Comparison of ENCODE assay signal across 21 cellular contexts in the genomic region with DNA sequence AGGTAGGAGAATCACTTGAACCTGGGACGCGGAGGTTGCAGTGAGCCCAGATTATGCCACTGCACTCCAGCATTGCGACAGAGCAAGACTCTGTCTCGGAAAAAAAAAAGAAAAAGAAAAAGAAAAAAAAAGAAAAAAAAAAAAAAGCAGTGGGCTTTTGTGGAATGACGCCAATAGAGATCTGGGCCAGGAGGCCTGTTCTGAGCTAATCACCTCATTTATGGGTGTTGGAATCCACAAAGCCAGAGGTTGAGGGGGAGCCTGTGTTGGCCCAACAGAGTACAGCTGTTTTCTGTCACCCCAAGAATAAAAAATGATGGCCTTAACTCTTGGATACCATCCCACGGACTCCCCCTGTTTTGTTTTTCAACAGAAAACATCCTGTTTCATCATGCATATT. TPM values are rescaled to one million over a fixed set of nuclear protein-coding genes. Genes with fewer than 3 reads are reported as not detected.
A peak's percentile ranks its signal among the peaks of the same experiment; 100 is the strongest.
DNase-seq lines count a peak whose midpoint lies in the region; ATAC-seq and TF ChIP-seq lines count a peak whose summit lies in the region.
"Had no signal": no experiment of that assay in that cellular context is flagged by ENCODE, and none has a peak within 500 bp of the region (broad histone marks: within the 10 kb centered on the region; RNA-seq: fewer than 3 reads in every experiment).

No MANE protein-coding gene starts in this region.

- H3K27ac ChIP-seq in right cardiac atrium (ENCODE audit: low read length) = no peak overlapping the region
- H3K27ac ChIP-seq: A549, BLaER1, tibial artery had no signal

- no peaks in the 10 kb centered on the region for H3K9me3 Mint-ChIP-seq in CD14-positive monocyte
- H3K9me3 Mint-ChIP-seq in effector memory CD8-positive, alpha-beta T cell = no peaks in the 10 kb centered on the region
- H3K9me3 Mint-ChIP-seq in activated CD8-positive, alpha-beta T cell treated with anti-CD3 and anti-CD28 coated beads for 36 hours = no peaks in the 10 kb centered on the region

- WGBS in right cardiac atrium = 53% methylated on average over 6 of the region's 6 CpGs

- CTCF ChIA-PET in activated CD8-positive, alpha-beta T cell treated with anti-CD3 and anti-CD28 coated beads for 36 hours (lab: Charles Lee) = interaction anchor here (0.9 to 1.4 kb wide), 2 partner anchors 78 to 79 kb away, joined by 3 read pairs; no protein-coding TSS in a partner anchor

- POLR2A ChIA-PET in activated CD8-positive, alpha-beta T cell treated with anti-CD3 and anti-CD28 coated beads for 36 hours (lab: Charles Lee) = interaction anchor here (0.6 to 0.8 kb wide), 2 partner anchors 21 to 45 kb away, joined by 3 to 5 read pairs; no protein-coding TSS in a partner anchor

- peak overlapping the region in 4 of 7 donors; percentile 30 to 74 (median 50) for H3K27ac Mint-ChIP-seq in CD14-positive monocyte
- H3K27ac Mint-ChIP-seq in effector memory CD8-positive, alpha-beta T cell = peak overlapping the region; percentile 63 to 78
- no peak overlapping the region for H3K27ac Mint-ChIP-seq in activated CD8-positive, alpha-beta T cell treated with anti-CD3 and anti-CD28 coated beads for 36 hours
- H3K27ac Mint-ChIP-seq: stimulated activated naive B cell treated with anti-CD40 and anti-IgM and Interleukin-4, amounts not matched to agents 10 μg/mL and 1 μg/mL and 100 μg/mL, for 72 hours had no signal

- DNase-seq in CD14-positive monocyte (ENCODE audit: low spot score) (no peak), right cardiac atrium (peak in 2 of 3 donors; percentile 58 to 61), sciatic nerve (ENCODE audit: low spot score) (no peak), DMS 273 (lab: John Stamatoyannopoulos, UW; ENCODE audit: unreplicated experiment) (no peak)
- DNase-seq in effector memory CD8-positive, alpha-beta T cell = no peak
- no peak for DNase-seq in activated CD8-positive, alpha-beta T cell treated with anti-CD3 and anti-CD28 coated beads for 36 hours
- DNase-seq: activated CD4-positive, alpha-beta T cell treated with anti-CD3 and anti-CD28 coated beads for 36 hours; activated CD8-positive, alpha-beta memory T cell treated with anti-CD3 and anti-CD28 coated beads, Interleukin-2, amount 50 U/mL, for 48 hours; amniotic stem cell; cerebellar nuclear complex; effector CD4-positive, alpha-beta T cell; KG1; NCI-H2029 treated with DMSO at 0.1 percent for 48 hours; NCI-H510A treated with DMSO at 0.1 percent for 48 hours; stimulated activated CD4-positive, alpha-beta T cell treated with anti-CD3 and anti-CD28 coated beads, Interleukin-15, amount 100 ng/mL, for 24 hours; stimulated activated naive B cell treated with anti-CD40 and anti-IgM and Interleukin-4, amounts not matched to agents 10 μg/mL and 1 μg/mL and 100 μg/mL, for 72 hours; tibial artery had no signal

- peaks cover 11% of the 10 kb centered on the region for H3K4me1 ChIP-seq in right cardiac atrium (ENCODE audit: control insufficient read depth, insufficient read depth, low read length)
- H3K4me1 ChIP-seq: A549, BLaER1 had no signal

- H3K36me3 Mint-ChIP-seq in CD14-positive monocyte = peaks cover 20 to 31% of the 10 kb centered on the region in 2 donors
- peaks cover 13% of the 10 kb centered on the region for H3K36me3 Mint-ChIP-seq in effector memory CD8-positive, alpha-beta T cell (ENCODE audit: insufficient read depth)
- H3K36me3 Mint-ChIP-seq in activated CD8-positive, alpha-beta T cell treated with anti-CD3 and anti-CD28 coated beads for 36 hours (ENCODE audit: low read depth) = peaks cover 14% of the 10 kb centered on the region

- H3K27me3 Mint-ChIP-seq in CD14-positive monocyte (ENCODE audit: low read depth in 3 of 3) = peaks cover 0 to 1% (median 0%) of the 10 kb centered on the region in 3 donors
- no peaks in the 10 kb centered on the region for H3K27me3 Mint-ChIP-seq in effector memory CD8-positive, alpha-beta T cell
- no peaks in the 10 kb centered on the region for H3K27me3 Mint-ChIP-seq in activated CD8-positive, alpha-beta T cell treated with anti-CD3 and anti-CD28 coated beads for 36 hours
- H3K27me3 Mint-ChIP-seq: activated CD4-positive, alpha-beta T cell treated with anti-CD3 and anti-CD28 coated beads for 36 hours; stimulated activated naive B cell treated with anti-CD40 and anti-IgM and Interleukin-4, amounts not matched to agents 10 μg/mL and 1 μg/mL and 100 μg/mL, for 72 hours had no signal

- H3K4me1 Mint-ChIP-seq in CD14-positive monocyte = peaks cover 54% of the 10 kb centered on the region
- H3K4me1 Mint-ChIP-seq in effector memory CD8-positive, alpha-beta T cell (ENCODE audit: low read depth in 2 of 2) = peaks cover 55 to 62% of the 10 kb centered on the region in 2 donors
- H3K4me1 Mint-ChIP-seq in activated CD8-positive, alpha-beta T cell treated with anti-CD3 and anti-CD28 coated beads for 36 hours (ENCODE audit: low read depth) = peaks cover 53% of the 10 kb centered on the region

- no peaks in the 10 kb centered on the region for H3K9me3 ChIP-seq in right cardiac atrium (ENCODE audit: control insufficient read depth, low read length)
- H3K9me3 ChIP-seq: A549, BLaER1, tibial artery had no signal

- H3K4me3 Mint-ChIP-seq in CD14-positive monocyte = no peak overlapping the region
- peak overlapping the region in 1 of 2 donors; percentile 60 for H3K4me3 Mint-ChIP-seq in effector memory CD8-positive, alpha-beta T cell
- H3K4me3 Mint-ChIP-seq in activated CD8-positive, alpha-beta T cell treated with anti-CD3 and anti-CD28 coated beads for 36 hours = no peak overlapping the region
- H3K4me3 Mint-ChIP-seq: activated CD4-positive, alpha-beta T cell treated with anti-CD3 and anti-CD28 coated beads for 36 hours; stimulated activated naive B cell treated with anti-CD40 and anti-IgM and Interleukin-4, amounts not matched to agents 10 μg/mL and 1 μg/mL and 100 μg/mL, for 72 hours had no signal

- intact Hi-C loops in CD14-positive monocyte (cut with micrococcal nuclease) = loop anchor here in 1 of 2 donors (5.0 kb wide), 1 partner anchor 40 kb away; no protein-coding TSS in a partner anchor
- intact Hi-C loops in right cardiac atrium (cut with DNase I) = no loop called here
- intact Hi-C loops in sciatic nerve (cut with DNase I) = no loop called here
- intact Hi-C loops in activated CD8-positive, alpha-beta T cell treated with anti-CD3 and anti-CD28 coated beads for 36 hours (cut with micrococcal nuclease) = no loop called here

- ATAC-seq in effector memory CD8-positive, alpha-beta T cell (replicated peaks) = no peak
- peak; percentile 47 to 56 for ATAC-seq in right cardiac atrium
- peak; percentile 44 for ATAC-seq in sciatic nerve
- ATAC-seq in GM19324 (IDR thresholded peaks at IDR 0.05; ENCODE audit: low FRiP score, unreplicated experiment) = no peak
- no peak for ATAC-seq in GM21737 (IDR thresholded peaks at IDR 0.05; ENCODE audit: unreplicated experiment)
- no peak for ATAC-seq in activated CD8-positive, alpha-beta T cell treated with anti-CD3 and anti-CD28 coated beads for 36 hours
- ATAC-seq: A549; activated CD4-positive, alpha-beta T cell treated with anti-CD3 and anti-CD28 coated beads for 36 hours; stimulated activated naive B cell treated with anti-CD40 and anti-IgM and Interleukin-4, amounts not matched to agents 10 μg/mL and 1 μg/mL and 100 μg/mL, for 72 hours had no signal

- H3K27me3 ChIP-seq in right cardiac atrium (ENCODE audit: control insufficient read depth, insufficient read depth) = no peaks in the 10 kb centered on the region
- H3K27me3 ChIP-seq: BLaER1, tibial artery had no signal

- no peak overlapping the region for H3K4me3 ChIP-seq in right cardiac atrium (ENCODE audit: low read length)
- H3K4me3 ChIP-seq: A549, BLaER1, tibial artery had no signal

- TF ChIP-seq CTCF in CD14-positive monocyte (IDR thresholded peaks at IDR 0.05) = no peak
- no peak for TF ChIP-seq CTCF in activated CD8-positive, alpha-beta T cell treated with anti-CD3 and anti-CD28 coated beads for 36 hours (IDR thresholded peaks at IDR 0.05)

RNA-seq across cellular contexts. Expression of a gene that starts 18.5 kb away (rescaled TPM):
- polyA plus RNA-seq in CD14-positive monocyte (100 to 1,000 TPM; 240 to 296 TPM), right cardiac atrium (33.8 TPM)
- total RNA-seq in right cardiac atrium (10 to 100 TPM; 26.4 to 35.2 (median 29.7) TPM), sciatic nerve (57.6 TPM)
- 10 to 100 TPM; 52.2 to 55.3 TPM for total RNA-seq in activated CD8-positive, alpha-beta T cell treated with anti-CD3 and anti-CD28 coated beads for 36 hours

RNA-seq across cellular contexts. Expression of a gene that starts 18.9 kb away (rescaled TPM):
- polyA plus RNA-seq in CD14-positive monocyte = 1 to 10 TPM; 9.3 to 9.8 TPM
- total RNA-seq in right cardiac atrium = 10 to 100 TPM; 11.6 to 27.3 (median 21.5) TPM
- polyA plus RNA-seq in right cardiac atrium = 30.2 TPM
- total RNA-seq in sciatic nerve = 30.7 TPM
- 10 to 100 TPM; 15.9 to 16.9 TPM for total RNA-seq in activated CD8-positive, alpha-beta T cell treated with anti-CD3 and anti-CD28 coated beads for 36 hours

Comparison
In these comparisons a context has a peak if more than half of its experiments do, and no peak if none do; other contexts are left out.
1. DNase-seq: peak in right cardiac atrium (2 of 3); none in CD14-positive monocyte (single experiment), effector memory CD8-positive, alpha-beta T cell (0 of 3), sciatic nerve (single experiment), DMS 273 (single experiment) and activated CD8-positive, alpha-beta T cell treated with anti-CD3 and anti-CD28 coated beads for 36 hours (single experiment).
2. ATAC-seq: peak in right cardiac atrium (2 of 2) and sciatic nerve (single experiment); none in effector memory CD8-positive, alpha-beta T cell (single experiment), GM19324 (single experiment), GM21737 (single experiment) and activated CD8-positive, alpha-beta T cell treated with anti-CD3 and anti-CD28 coated beads for 36 hours (single experiment).